In genomic region chr9:136997830-136998234, GRCh38 we compare ENCODE assay signal across 13 cellular contexts. TPM values are rescaled to one million over a fixed set of nuclear protein-coding genes. Genes with fewer than 3 reads are reported as not detected.
A peak's percentile ranks its signal among the peaks of the same experiment; 100 is the strongest.
DNase-seq lines count a peak whose midpoint lies in the region; ATAC-seq and TF ChIP-seq lines count a peak whose summit lies in the region.
"Had no signal": no experiment of that assay in that cellular context is flagged by ENCODE, and none has a peak within 500 bp of the region (broad histone marks: within the 10 kb centered on the region; RNA-seq: fewer than 3 reads in every experiment).

No MANE protein-coding gene starts in this region.

- H3K27me3 Mint-ChIP-seq in activated naive CD4-positive, alpha-beta T cell treated with anti-CD3 and anti-CD28 coated beads for 36 hours (ENCODE audit: low read depth): peaks cover 13% of the 10 kb centered on the region
- peaks cover 10% of the 10 kb centered on the region for H3K27me3 Mint-ChIP-seq in activated T-helper 1 cell treated with anti-CD3 and anti-CD28 coated beads, Interleukin-12 subunit alpha, Interleukin-12 subunit beta, Interleukin-2, Interleukin-4 antibody, amounts not matched to agents 30 ng/mL and 10 ng/mL and 1 ng/mL, durations not matched to agents 14 hours and 24 hours and 36 hours (ENCODE audit: insufficient read depth)
- H3K27me3 Mint-ChIP-seq in immature natural killer cell (ENCODE audit: low read depth in 3 of 3): peaks cover 20 to 42% (median 25%) of the 10 kb centered on the region in 3 donors
- peaks cover 4% of the 10 kb centered on the region for H3K27me3 Mint-ChIP-seq in type B pancreatic cell

- intact Hi-C loops in activated naive CD4-positive, alpha-beta T cell treated with anti-CD3 and anti-CD28 coated beads for 36 hours (cut with micrococcal nuclease): no loop called here
- intact Hi-C loops in activated T-helper 1 cell treated with anti-CD3 and anti-CD28 coated beads, Interleukin-12 subunit alpha, Interleukin-12 subunit beta, Interleukin-2, Interleukin-4 antibody, amounts not matched to agents 30 ng/mL and 10 ng/mL and 1 ng/mL, durations not matched to agents 14 hours and 24 hours and 36 hours (cut with micrococcal nuclease): no loop called here

- no peak for TF ChIP-seq CTCF in type B pancreatic cell (conservative IDR thresholded peaks at IDR 0.05)

- H3K4me1 Mint-ChIP-seq in activated naive CD4-positive, alpha-beta T cell treated with anti-CD3 and anti-CD28 coated beads for 36 hours (ENCODE audit: low read depth): peaks cover 20% of the 10 kb centered on the region
- peaks cover 34% of the 10 kb centered on the region for H3K4me1 Mint-ChIP-seq in activated T-helper 1 cell treated with anti-CD3 and anti-CD28 coated beads, Interleukin-12 subunit alpha, Interleukin-12 subunit beta, Interleukin-2, Interleukin-4 antibody, amounts not matched to agents 30 ng/mL and 10 ng/mL and 1 ng/mL, durations not matched to agents 14 hours and 24 hours and 36 hours (ENCODE audit: low read depth)
- H3K4me1 Mint-ChIP-seq in immature natural killer cell (peaks cover 53 to 67% of the 10 kb centered on the region in 2 donors), type B pancreatic cell (ENCODE audit: unreplicated experiment) (no peaks in the 10 kb centered on the region)

- H3K9me3 Mint-ChIP-seq in activated naive CD4-positive, alpha-beta T cell treated with anti-CD3 and anti-CD28 coated beads for 36 hours: no peaks in the 10 kb centered on the region
- no peaks in the 10 kb centered on the region for H3K9me3 Mint-ChIP-seq in activated T-helper 1 cell treated with anti-CD3 and anti-CD28 coated beads, Interleukin-12 subunit alpha, Interleukin-12 subunit beta, Interleukin-2, Interleukin-4 antibody, amounts not matched to agents 30 ng/mL and 10 ng/mL and 1 ng/mL, durations not matched to agents 14 hours and 24 hours and 36 hours
- no peaks in the 10 kb centered on the region for H3K9me3 Mint-ChIP-seq in immature natural killer cell
- H3K9me3 Mint-ChIP-seq in type B pancreatic cell: no peaks in the 10 kb centered on the region

- peaks cover 9% of the 10 kb centered on the region for H3K36me3 Mint-ChIP-seq in activated naive CD4-positive, alpha-beta T cell treated with anti-CD3 and anti-CD28 coated beads for 36 hours (ENCODE audit: low read depth)
- no peaks in the 10 kb centered on the region for H3K36me3 Mint-ChIP-seq in activated T-helper 1 cell treated with anti-CD3 and anti-CD28 coated beads, Interleukin-12 subunit alpha, Interleukin-12 subunit beta, Interleukin-2, Interleukin-4 antibody, amounts not matched to agents 30 ng/mL and 10 ng/mL and 1 ng/mL, durations not matched to agents 14 hours and 24 hours and 36 hours (ENCODE audit: low read depth)
- H3K36me3 Mint-ChIP-seq in immature natural killer cell: no peaks in the 10 kb centered on the region
- no peaks in the 10 kb centered on the region for H3K36me3 Mint-ChIP-seq in type B pancreatic cell

- peak; percentile 42 for DNase-seq in activated naive CD4-positive, alpha-beta T cell treated with anti-CD3 and anti-CD28 coated beads for 36 hours
- no peak for DNase-seq in activated naive CD4-positive, alpha-beta T cell (lab: John Stamatoyannopoulos, UW)
- peak; percentile 28 for DNase-seq in activated T-helper 1 cell treated with anti-CD3 and anti-CD28 coated beads, Interleukin-12 subunit alpha, Interleukin-12 subunit beta, Interleukin-2, Interleukin-4 antibody, amounts not matched to agents 30 ng/mL and 10 ng/mL and 1 ng/mL, durations not matched to agents 14 hours and 24 hours and 36 hours (ENCODE audit: low spot score)
- DNase-seq in immature natural killer cell (peak; percentile 92 to 96 (median 94)), type B pancreatic cell (ENCODE audit: extremely low spot score, unreplicated experiment) (no peak)
- DNase-seq: activated CD4-positive, CD25-positive, alpha-beta regulatory T cell; NCI-H1930 had no signal

- CTCF ChIA-PET in activated naive CD4-positive, alpha-beta T cell treated with anti-CD3 and anti-CD28 coated beads for 36 hours (lab: Charles Lee): interaction anchor here (1.0 kb wide), 1 partner anchor 8 kb away, joined by 3 read pairs; no protein-coding TSS in a partner anchor

- ATAC-seq in HG02642 (IDR thresholded peaks at IDR 0.05; ENCODE audit: poor library complexity, unreplicated experiment) (no peak), HG02938 (IDR thresholded peaks at IDR 0.05; ENCODE audit: unreplicated experiment) (no peak), HG02852 (IDR thresholded peaks at IDR 0.05; ENCODE audit: unreplicated experiment) (no peak)
- ATAC-seq: Panc1, right cardiac atrium had no signal

- H3K27ac Mint-ChIP-seq in activated naive CD4-positive, alpha-beta T cell treated with anti-CD3 and anti-CD28 coated beads for 36 hours: no peak overlapping the region
- H3K27ac Mint-ChIP-seq in activated T-helper 1 cell treated with anti-CD3 and anti-CD28 coated beads, Interleukin-12 subunit alpha, Interleukin-12 subunit beta, Interleukin-2, Interleukin-4 antibody, amounts not matched to agents 30 ng/mL and 10 ng/mL and 1 ng/mL, durations not matched to agents 14 hours and 24 hours and 36 hours: peak overlapping the region; percentile 85
- H3K27ac Mint-ChIP-seq in immature natural killer cell (peak overlapping the region; percentile 97 to 99 (median 99)), type B pancreatic cell (peak overlapping the region; percentile 62)

- no peak overlapping the region for H3K4me3 Mint-ChIP-seq in activated naive CD4-positive, alpha-beta T cell treated with anti-CD3 and anti-CD28 coated beads for 36 hours
- H3K4me3 Mint-ChIP-seq in activated T-helper 1 cell treated with anti-CD3 and anti-CD28 coated beads, Interleukin-12 subunit alpha, Interleukin-12 subunit beta, Interleukin-2, Interleukin-4 antibody, amounts not matched to agents 30 ng/mL and 10 ng/mL and 1 ng/mL, durations not matched to agents 14 hours and 24 hours and 36 hours: peak overlapping the region; percentile 55
- H3K4me3 Mint-ChIP-seq in immature natural killer cell (peak overlapping the region; percentile 85 to 94 (median 89)), type B pancreatic cell (peak overlapping the region; percentile 76)

RNA-seq across cellular contexts. Expression of gene CLIC3, which starts 1.5 kb away (rescaled TPM):
- total RNA-seq in activated naive CD4-positive, alpha-beta T cell treated with anti-CD3 and anti-CD28 coated beads for 36 hours: not detected
- total RNA-seq in activated T-helper 1 cell treated with anti-CD3 and anti-CD28 coated beads, Interleukin-12 subunit alpha, Interleukin-12 subunit beta, Interleukin-2, Interleukin-4 antibody, amounts not matched to agents 30 ng/mL and 10 ng/mL and 1 ng/mL, durations not matched to agents 14 hours and 24 hours and 36 hours: not detected in 2 replicates
- polyA plus RNA-seq in immature natural killer cell: 100 to 1,000 TPM; 673 to 911 (median 762) TPM
- total RNA-seq in type B pancreatic cell (ENCODE audit: low replicate concordance): 38.6 and 63.3 TPM in 2 replicates

RNA-seq across cellular contexts. Expression of gene PAXX, which starts 5.6 kb away (rescaled TPM):
- total RNA-seq in activated naive CD4-positive, alpha-beta T cell treated with anti-CD3 and anti-CD28 coated beads for 36 hours: 10 to 100 TPM; 75.9 to 76.8 TPM
- 79.4 and 84.5 TPM in 2 replicates for total RNA-seq in activated T-helper 1 cell treated with anti-CD3 and anti-CD28 coated beads, Interleukin-12 subunit alpha, Interleukin-12 subunit beta, Interleukin-2, Interleukin-4 antibody, amounts not matched to agents 30 ng/mL and 10 ng/mL and 1 ng/mL, durations not matched to agents 14 hours and 24 hours and 36 hours
- polyA plus RNA-seq in immature natural killer cell: 100 to 1,000 TPM; 135 to 207 (median 182) TPM
- total RNA-seq in type B pancreatic cell (ENCODE audit: low replicate concordance): 63.4 and 100 TPM in 2 replicates

RNA-seq across cellular contexts. Expression of gene LCNL1, which starts 15.0 kb away (rescaled TPM):
- total RNA-seq in activated naive CD4-positive, alpha-beta T cell treated with anti-CD3 and anti-CD28 coated beads for 36 hours: not detected
- not detected in 2 replicates for total RNA-seq in activated T-helper 1 cell treated with anti-CD3 and anti-CD28 coated beads, Interleukin-12 subunit alpha, Interleukin-12 subunit beta, Interleukin-2, Interleukin-4 antibody, amounts not matched to agents 30 ng/mL and 10 ng/mL and 1 ng/mL, durations not matched to agents 14 hours and 24 hours and 36 hours
- not detected for polyA plus RNA-seq in immature natural killer cell
- total RNA-seq in type B pancreatic cell (ENCODE audit: low replicate concordance): not detected in 2 replicates
- total RNA-seq: bronchial epithelial cell had no signal

RNA-seq across cellular contexts. Expression of gene PTGDS, which starts 20.5 kb away (rescaled TPM):
- not detected for total RNA-seq in activated naive CD4-positive, alpha-beta T cell treated with anti-CD3 and anti-CD28 coated beads for 36 hours
- total RNA-seq in activated T-helper 1 cell treated with anti-CD3 and anti-CD28 coated beads, Interleukin-12 subunit alpha, Interleukin-12 subunit beta, Interleukin-2, Interleukin-4 antibody, amounts not matched to agents 30 ng/mL and 10 ng/mL and 1 ng/mL, durations not matched to agents 14 hours and 24 hours and 36 hours: 0.36 TPM in 1 of 2 replicates, not detected in the other
- 100 to 1,000 TPM in 2 of 3 donors, 10 to 100 TPM in 1; 93.2 to 201 (median 164) TPM for polyA plus RNA-seq in immature natural killer cell
- 1.4 and 1.7 TPM in 2 replicates for total RNA-seq in type B pancreatic cell (ENCODE audit: low replicate concordance)

RNA-seq across cellular contexts. Expression of gene ABCA2, which starts 30.2 kb away (rescaled TPM):
- total RNA-seq in activated naive CD4-positive, alpha-beta T cell treated with anti-CD3 and anti-CD28 coated beads for 36 hours: 1 to 10 TPM; 4.1 to 4.7 TPM
- total RNA-seq in activated T-helper 1 cell treated with anti-CD3 and anti-CD28 coated beads, Interleukin-12 subunit alpha, Interleukin-12 subunit beta, Interleukin-2, Interleukin-4 antibody, amounts not matched to agents 30 ng/mL and 10 ng/mL and 1 ng/mL, durations not matched to agents 14 hours and 24 hours and 36 hours: 25.7 and 26.9 TPM in 2 replicates
- 10 to 100 TPM in 1 of 3 donors, 1 to 10 TPM in 2; 2.2 to 34.5 (median 6.3) TPM for polyA plus RNA-seq in immature natural killer cell
- total RNA-seq in type B pancreatic cell (ENCODE audit: low replicate concordance): 44.7 and 47.7 TPM in 2 replicates

Comparison
In these comparisons a context has a peak if more than half of its experiments do, and no peak if none do; other contexts are left out.
1. DNase-seq: peak in activated naive CD4-positive, alpha-beta T cell treated with anti-CD3 and anti-CD28 coated beads for 36 hours (single experiment), activated T-helper 1 cell treated with anti-CD3 and anti-CD28 coated beads, Interleukin-12 subunit alpha, Interleukin-12 subunit beta, Interleukin-2, Interleukin-4 antibody, amounts not matched to agents 30 ng/mL and 10 ng/mL and 1 ng/mL, durations not matched to agents 14 hours and 24 hours and 36 hours (single experiment) and immature natural killer cell (3 of 3); none in activated naive CD4-positive, alpha-beta T cell (0 of 4) and type B pancreatic cell (single experiment).
2. RNA of gene CLIC3, which starts 1.5 kb away (total RNA-seq): 38.6 to 63.3 TPM in type B pancreatic cell; not detected in activated T-helper 1 cell treated with anti-CD3 and anti-CD28 coated beads, Interleukin-12 subunit alpha, Interleukin-12 subunit beta, Interleukin-2, Interleukin-4 antibody, amounts not matched to agents 30 ng/mL and 10 ng/mL and 1 ng/mL, durations not matched to agents 14 hours and 24 hours and 36 hours and not detected in activated naive CD4-positive, alpha-beta T cell treated with anti-CD3 and anti-CD28 coated beads for 36 hours; every median in the first group is over 10 times any median in the second.